19 cellular contexts compared by ENCODE assay signal in genomic region chr1:152884085-152884484, GRCh38. TPM values are rescaled to one million over a fixed set of nuclear protein-coding genes. Genes with fewer than 3 reads are reported as not detected.
"Had no signal": no experiment of that assay in that cellular context is flagged by ENCODE, and none has a peak within 500 bp of the region (broad histone marks: within the 10 kb centered on the region; RNA-seq: fewer than 3 reads in every experiment).

No MANE protein-coding gene starts in this region.

- H3K27me3 ChIP-seq: body of pancreas, colonic mucosa, foreskin keratinocyte, upper lobe of right lung had no signal

- H2AFZ ChIP-seq: parathyroid adenoma had no signal

- H3K79me2 ChIP-seq: parathyroid adenoma had no signal

- ATAC-seq: activated CD8-positive, alpha-beta T cell treated with anti-CD3 and anti-CD28 coated beads for 36 hours; body of pancreas; foreskin keratinocyte; lower lobe of right lung; T-cell; upper lobe of right lung had no signal

- H3K4me1 ChIP-seq: body of pancreas, colonic mucosa, lower lobe of right lung, parathyroid adenoma, upper lobe of right lung had no signal

- DNase-seq: activated B cell treated with CpG ODN at 0.5 μM for 24 hours; activated CD4-positive, alpha-beta T cell treated with anti-CD3 and anti-CD28 coated beads for 4 hours; activated CD8-positive, alpha-beta T cell treated with anti-CD3 and anti-CD28 coated beads for 36 hours; activated naive CD4-positive, alpha-beta T cell treated with anti-CD3 and anti-CD28 coated beads for 36 hours; activated T-cell treated with anti-CD3 and anti-CD28 coated beads, Interleukin-2, amount 50 U/mL, for 1 hour; body of pancreas; colonic mucosa; hypothalamus; islet precursor cell; lower lobe of right lung; stimulated activated CD4-positive, alpha-beta T cell treated with anti-CD3 and anti-CD28 coated beads, Interleukin-12 subunit alpha, Interleukin-12 subunit beta, amount 100 ng/mL, for 4 hours; stimulated activated CD4-positive, alpha-beta T cell treated with anti-CD3 and anti-CD28 coated beads, Interleukin-1b, Interleukin-23, amount 100 ng/mL, for 48 hours; stimulated activated CD8-positive, alpha-beta memory T cell treated with anti-CD3 and anti-CD28 coated beads, Interleukin-4, amount 100 ng/mL, for 48 hours; stimulated activated naive CD4-positive, alpha-beta T cell; T-cell; upper lobe of right lung had no signal

- H3K9ac ChIP-seq: parathyroid adenoma had no signal

- H3K27ac ChIP-seq: body of pancreas, colonic mucosa, foreskin keratinocyte, lower lobe of right lung, parathyroid adenoma, upper lobe of right lung had no signal

- H3K4me3 ChIP-seq: body of pancreas, colonic mucosa, lower lobe of right lung, upper lobe of right lung had no signal

- H3K9me3 ChIP-seq: body of pancreas, colonic mucosa, lower lobe of right lung, upper lobe of right lung had no signal

- H3K36me3 ChIP-seq: colonic mucosa, lower lobe of right lung, upper lobe of right lung had no signal

RNA-seq across cellular contexts. Expression of gene SMCP, which starts 6.0 kb away (rescaled TPM):
- total RNA-seq: activated B cell treated with CpG ODN at 0.5 μM for 24 hours; activated CD8-positive, alpha-beta T cell treated with anti-CD3 and anti-CD28 coated beads for 36 hours; activated naive CD4-positive, alpha-beta T cell treated with anti-CD3 and anti-CD28 coated beads for 36 hours; body of pancreas; colonic mucosa; foreskin keratinocyte; lower lobe of right lung; T-cell; upper lobe of right lung had no signal
- polyA plus RNA-seq: foreskin keratinocyte had no signal

RNA-seq across cellular contexts. Expression of gene IVL, which starts 24.3 kb away (rescaled TPM):
- total RNA-seq: activated B cell treated with CpG ODN at 0.5 μM for 24 hours; activated CD8-positive, alpha-beta T cell treated with anti-CD3 and anti-CD28 coated beads for 36 hours; activated naive CD4-positive, alpha-beta T cell treated with anti-CD3 and anti-CD28 coated beads for 36 hours; body of pancreas; colonic mucosa; fibroblast of lung; T-cell; upper lobe of right lung had no signal

RNA-seq across cellular contexts. Expression of gene LCE7A, which starts 24.3 kb away (rescaled TPM):
- total RNA-seq: activated B cell treated with CpG ODN at 0.5 μM for 24 hours; activated CD8-positive, alpha-beta T cell treated with anti-CD3 and anti-CD28 coated beads for 36 hours; activated naive CD4-positive, alpha-beta T cell treated with anti-CD3 and anti-CD28 coated beads for 36 hours; body of pancreas; colonic mucosa; fibroblast of lung; foreskin keratinocyte; lower lobe of right lung; T-cell; upper lobe of right lung had no signal
- polyA plus RNA-seq: fibroblast of lung, foreskin keratinocyte had no signal

RNA-seq across cellular contexts. Expression of gene LCE6A, which starts 41.4 kb away (rescaled TPM):
- total RNA-seq: activated B cell treated with CpG ODN at 0.5 μM for 24 hours; activated CD8-positive, alpha-beta T cell treated with anti-CD3 and anti-CD28 coated beads for 36 hours; activated naive CD4-positive, alpha-beta T cell treated with anti-CD3 and anti-CD28 coated beads for 36 hours; body of pancreas; colonic mucosa; fibroblast of lung; lower lobe of right lung; T-cell; upper lobe of right lung had no signal
- polyA plus RNA-seq: fibroblast of lung had no signal

RNA-seq across cellular contexts. Expression of gene LCE1A, which starts 56.8 kb away (rescaled TPM):
- total RNA-seq: activated B cell treated with CpG ODN at 0.5 μM for 24 hours; activated CD8-positive, alpha-beta T cell treated with anti-CD3 and anti-CD28 coated beads for 36 hours; activated naive CD4-positive, alpha-beta T cell treated with anti-CD3 and anti-CD28 coated beads for 36 hours; body of pancreas; colonic mucosa; fibroblast of lung; foreskin keratinocyte; lower lobe of right lung; T-cell; upper lobe of right lung had no signal
- polyA plus RNA-seq: fibroblast of lung had no signal
